Comparison of ENCODE assay signal across 15 cellular contexts in the genomic region with DNA sequence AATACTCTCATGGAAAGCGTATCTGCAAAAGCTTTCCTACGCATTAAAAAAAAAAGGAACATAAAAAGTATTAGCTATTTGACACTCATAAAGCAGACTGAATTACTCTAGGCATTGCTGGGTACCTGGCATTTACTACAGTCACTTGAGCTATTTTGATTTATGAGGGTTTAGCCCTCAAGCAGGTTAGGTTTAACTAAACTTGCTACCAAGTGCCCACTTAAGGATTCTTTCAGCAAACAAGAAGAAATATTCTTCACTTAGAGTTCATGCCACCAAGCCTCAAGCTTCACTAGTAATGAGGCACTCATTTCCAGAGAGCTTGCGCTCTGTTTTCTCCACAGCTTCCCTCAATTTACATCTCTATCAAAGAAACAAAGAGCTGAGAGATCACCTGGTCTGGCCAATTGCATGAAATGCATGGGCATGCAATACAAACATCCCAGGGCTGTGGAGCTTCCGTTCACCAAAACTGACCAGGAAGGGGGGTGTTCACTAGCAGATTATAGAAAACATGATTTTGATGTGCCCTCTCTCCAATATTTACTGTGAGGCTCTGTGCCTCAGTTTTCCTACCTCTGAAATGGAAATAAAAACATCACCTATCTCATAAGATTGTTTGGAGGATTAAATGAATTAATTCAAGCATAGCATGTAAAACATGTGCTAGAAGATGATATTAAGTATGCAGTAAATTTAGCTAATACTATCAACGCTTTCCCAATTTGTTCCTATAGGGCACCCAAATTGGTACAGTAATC.
"Had no signal": no experiment of that assay in that cellular context is flagged by ENCODE, and none has a peak within 500 bp of the region (broad histone marks: within the 10 kb centered on the region; RNA-seq: fewer than 3 reads in every experiment).

No MANE protein-coding gene starts in this region.

- DNase-seq: activated CD4-positive, alpha-beta T cell treated with anti-CD3 and anti-CD28 coated beads, Interleukin-2, amount 50 U/mL, for 1 hour; activated naive CD4-positive, alpha-beta T cell treated with anti-CD3 and anti-CD28 coated beads, Interleukin-2, amount 50 U/mL, for 16 hours; activated T-cell treated with anti-CD3 and anti-CD28 coated beads for 4 hours; adrenal gland; caudate nucleus; colonic mucosa; left ventricle myocardium superior; psoas muscle; sigmoid colon; stimulated activated CD4-positive, alpha-beta T cell treated with anti-CD3 and anti-CD28 coated beads, Interleukin-2, amount 100 ng/mL, for 24 hours; stimulated activated naive B cell treated with anti-CD40 and anti-IgM and Interleukin-4, amounts not matched to agents 10 μg/mL and 1 μg/mL and 100 μg/mL, for 72 hours; substantia nigra; T-helper 2 cell had no signal

- ATAC-seq: left ventricle myocardium superior; psoas muscle; stimulated activated naive B cell treated with anti-CD40 and anti-IgM and Interleukin-4, amounts not matched to agents 10 μg/mL and 1 μg/mL and 100 μg/mL, for 72 hours had no signal

- H3K27ac ChIP-seq: adrenal gland, colonic mucosa, hepatocyte, psoas muscle, sigmoid colon had no signal

- H3K4me1 ChIP-seq: adrenal gland, colonic mucosa had no signal

- H3K4me3 ChIP-seq: adrenal gland, colonic mucosa, hepatocyte, psoas muscle, sigmoid colon had no signal

- H3K36me3 ChIP-seq: adrenal gland, colonic mucosa, sigmoid colon had no signal

- H3K4me2 ChIP-seq: hepatocyte had no signal

- H2AFZ ChIP-seq: hepatocyte had no signal

- H3K27me3 ChIP-seq: adrenal gland, colonic mucosa, sigmoid colon had no signal

- H3K9me3 ChIP-seq: adrenal gland, colonic mucosa, psoas muscle, sigmoid colon had no signal

- H3K79me2 ChIP-seq: hepatocyte had no signal

- FAIRE-seq: keratinocyte had no signal
